In genomic region chr14:103121846-103122577, GRCh38 we compare ENCODE assay signal across 10 cellular contexts. TPM values are rescaled to one million over a fixed set of nuclear protein-coding genes. Genes with fewer than 3 reads are reported as not detected.
DNase-seq lines count a peak whose midpoint lies in the region; ATAC-seq and TF ChIP-seq lines count a peak whose summit lies in the region.
"Had no signal": no experiment of that assay in that cellular context is flagged by ENCODE, and none has a peak within 500 bp of the region (broad histone marks: within the 10 kb centered on the region; RNA-seq: fewer than 3 reads in every experiment).

No MANE protein-coding gene starts in this region.

- peak overlapping the region; percentile 24 for H3K4me3 Mint-ChIP-seq in activated naive CD4-positive, alpha-beta T cell treated with anti-CD3 and anti-CD28 coated beads for 36 hours
- H3K4me3 Mint-ChIP-seq in effector memory CD8-positive, alpha-beta T cell, result peak overlapping the region in 1 of 2 donors; percentile 35

- peak overlapping the region; percentile 73 for H3K9ac ChIP-seq in mesenchymal stem cell (ENCODE audit: low read length)

- H3K14ac ChIP-seq in mesenchymal stem cell (ENCODE audit: low read length in 2 of 2), result no peak overlapping the region

- no peak overlapping the region for H2AFZ ChIP-seq in mesenchymal stem cell (ENCODE audit: low read depth, low read length)

- peak overlapping the region; percentile 42 to 56 for H2BK12ac ChIP-seq in mesenchymal stem cell (ENCODE audit: low read length in 2 of 2)

- no peak overlapping the region for H2BK5ac ChIP-seq in mesenchymal stem cell (ENCODE audit: low read depth, low read length, poor library complexity, severe bottlenecking)

- peak overlapping the region; percentile 98 for H2BK120ac ChIP-seq in mesenchymal stem cell (ENCODE audit: low read depth, low read length)

- H2AK5ac ChIP-seq in mesenchymal stem cell (ENCODE audit: low read length, severe bottlenecking), result no peak overlapping the region

- peaks cover 5% of the 10 kb centered on the region for H3K79me1 ChIP-seq in mesenchymal stem cell (replicated peaks; ENCODE audit: low read length, poor library complexity, severe bottlenecking)

- CTCF ChIA-PET in activated naive CD4-positive, alpha-beta T cell treated with anti-CD3 and anti-CD28 coated beads for 36 hours (lab: Charles Lee), result interaction anchor here (2.2 kb wide), 1 partner anchor 17 kb away, joined by 7 read pairs; no protein-coding TSS in a partner anchor

- TF ChIP-seq CTCF in dorsolateral prefrontal cortex (IDR thresholded peaks at IDR 0.05 in 54 of 56, conservative IDR thresholded peaks at IDR 0.05 in 2 of 56; ENCODE audit: low read depth in 1 of 56, partially characterized antibody in 56 of 56) (no peak), uterus (IDR thresholded peaks at IDR 0.05) (no peak)

- peak overlapping the region; percentile 47 for H3K4me2 ChIP-seq in mesenchymal stem cell (ENCODE audit: low read length, poor library complexity, severe bottlenecking)

- H3K4me1 ChIP-seq in mesenchymal stem cell (ENCODE audit: control insufficient read depth, insufficient read depth, low read depth, low read length) (peaks cover 64% of the 10 kb centered on the region), uterus (peaks cover 0 to 32% of the 10 kb centered on the region in 2 donors)

- no peak overlapping the region for H2BK15ac ChIP-seq in mesenchymal stem cell (ENCODE audit: low read depth, poor library complexity, severe bottlenecking)

- H3K9me3 ChIP-seq in mesenchymal stem cell (ENCODE audit: control insufficient read depth, low read length) (no peaks in the 10 kb centered on the region), uterus (no peaks in the 10 kb centered on the region)

- ATAC-seq in activated naive CD4-positive, alpha-beta T cell treated with anti-CD3 and anti-CD28 coated beads, Interleukin-2, amount 50 U/mL, for 72 hours, result no peak
- no peak for ATAC-seq in effector memory CD8-positive, alpha-beta T cell (replicated peaks)

- peak overlapping the region; percentile 97 to 99 for H3K4ac ChIP-seq in mesenchymal stem cell (ENCODE audit: low read depth in 1 of 2, low read length in 2 of 2)

- H3K9me3 Mint-ChIP-seq in activated naive CD4-positive, alpha-beta T cell treated with anti-CD3 and anti-CD28 coated beads for 36 hours, result no peaks in the 10 kb centered on the region
- no peaks in the 10 kb centered on the region for H3K9me3 Mint-ChIP-seq in activated naive CD4-positive, alpha-beta T cell treated with anti-CD3 and anti-CD28 coated beads, Interleukin-2, amount 50 U/mL, for 72 hours
- H3K9me3 Mint-ChIP-seq in effector memory CD8-positive, alpha-beta T cell, result no peaks in the 10 kb centered on the region
- H3K9me3 Mint-ChIP-seq: CD4-positive, CD25-positive, alpha-beta regulatory T cell had no signal

- WGBS in mesenchymal stem cell, result 2% methylated on average over 15 of the region's 23 CpGs

- DNase-seq in activated naive CD4-positive, alpha-beta T cell treated with anti-CD3 and anti-CD28 coated beads for 36 hours, result no peak
- DNase-seq in activated naive CD4-positive, alpha-beta T cell treated with anti-CD3 and anti-CD28 coated beads, Interleukin-2, amount 50 U/mL, for 72 hours (ENCODE audit: low spot score in 2 of 2), result no peak
- peak; percentile 91 for DNase-seq in NCI-H82 (lab: John Stamatoyannopoulos, UW)
- DNase-seq in dorsolateral prefrontal cortex, result no peak
- DNase-seq in mesenchymal stem cell, result peak; percentile 82
- DNase-seq in uterus, result peak; percentile 94
- no peak for DNase-seq in effector memory CD8-positive, alpha-beta T cell
- DNase-seq in effector CD4-positive, alpha-beta T cell, result no peak
- DNase-seq: CD4-positive, CD25-positive, alpha-beta regulatory T cell had no signal

- no peak overlapping the region for H3K27ac Mint-ChIP-seq in activated naive CD4-positive, alpha-beta T cell treated with anti-CD3 and anti-CD28 coated beads for 36 hours
- H3K27ac Mint-ChIP-seq in activated naive CD4-positive, alpha-beta T cell treated with anti-CD3 and anti-CD28 coated beads, Interleukin-2, amount 50 U/mL, for 72 hours, result no peak overlapping the region
- H3K27ac Mint-ChIP-seq in effector memory CD8-positive, alpha-beta T cell, result no peak overlapping the region
- H3K27ac Mint-ChIP-seq: CD4-positive, CD25-positive, alpha-beta regulatory T cell had no signal

- peaks cover 4% of the 10 kb centered on the region for H3K4me1 Mint-ChIP-seq in activated naive CD4-positive, alpha-beta T cell treated with anti-CD3 and anti-CD28 coated beads for 36 hours (ENCODE audit: low read depth)
- H3K4me1 Mint-ChIP-seq in effector memory CD8-positive, alpha-beta T cell (ENCODE audit: low read depth in 2 of 2), result peaks cover 0 to 5% of the 10 kb centered on the region in 2 donors

- H3K27me3 ChIP-seq in dorsolateral prefrontal cortex, result peaks cover 0 to 22% (median 0%) of the 10 kb centered on the region in 45 donors
- no peaks in the 10 kb centered on the region for H3K27me3 ChIP-seq in mesenchymal stem cell (ENCODE audit: control insufficient read depth in 1 of 2, insufficient read depth in 1 of 2, low read length in 2 of 2)
- H3K27me3 ChIP-seq in uterus, result no peaks in the 10 kb centered on the region

- H3K4me3 ChIP-seq in dorsolateral prefrontal cortex, result peak overlapping the region in 19 of 59 donors; percentile 7 to 69 (median 62)
- peak overlapping the region in 1 of 2 experiments; percentile 91 for H3K4me3 ChIP-seq in mesenchymal stem cell (ENCODE audit: insufficient read depth in 1 of 2, low read depth in 1 of 2, low read length in 2 of 2)
- peak overlapping the region in 1 of 2 donors; percentile 55 for H3K4me3 ChIP-seq in uterus

- TF ChIP-seq POLR2A in uterus (IDR thresholded peaks at IDR 0.05), result no peak

- no peaks in the 10 kb centered on the region for H3K36me3 Mint-ChIP-seq in activated naive CD4-positive, alpha-beta T cell treated with anti-CD3 and anti-CD28 coated beads for 36 hours (ENCODE audit: low read depth)
- H3K36me3 Mint-ChIP-seq in activated naive CD4-positive, alpha-beta T cell treated with anti-CD3 and anti-CD28 coated beads, Interleukin-2, amount 50 U/mL, for 72 hours, result no peaks in the 10 kb centered on the region
- peaks cover 6% of the 10 kb centered on the region for H3K36me3 Mint-ChIP-seq in effector memory CD8-positive, alpha-beta T cell (ENCODE audit: insufficient read depth)
- H3K36me3 Mint-ChIP-seq: CD4-positive, CD25-positive, alpha-beta regulatory T cell had no signal

- H3K27ac ChIP-seq in dorsolateral prefrontal cortex, result peak overlapping the region in 32 of 59 donors; percentile 9 to 83 (median 58)
- H3K27ac ChIP-seq in mesenchymal stem cell (ENCODE audit: low read length, poor library complexity, severe bottlenecking), result peak overlapping the region; percentile 70
- H3K27ac ChIP-seq in uterus, result peak overlapping the region; percentile 90 to 92

- peak overlapping the region; percentile 97 for H4K91ac ChIP-seq in mesenchymal stem cell (ENCODE audit: low read length)

- H3K27me3 Mint-ChIP-seq in activated naive CD4-positive, alpha-beta T cell treated with anti-CD3 and anti-CD28 coated beads for 36 hours (ENCODE audit: low read depth), result peaks cover 23% of the 10 kb centered on the region
- peaks cover 24 to 50% of the 10 kb centered on the region in 2 donors for H3K27me3 Mint-ChIP-seq in effector memory CD8-positive, alpha-beta T cell

- peaks cover 3 to 11% of the 10 kb centered on the region in 2 experiments for H3K36me3 ChIP-seq in mesenchymal stem cell (ENCODE audit: control insufficient read depth in 1 of 2, insufficient read depth in 2 of 2, low read depth in 1 of 2, low read length in 2 of 2)
- no peaks in the 10 kb centered on the region for H3K36me3 ChIP-seq in uterus

- intact Hi-C loops in activated naive CD4-positive, alpha-beta T cell treated with anti-CD3 and anti-CD28 coated beads for 36 hours (cut with micrococcal nuclease), result no loop called here
- intact Hi-C loops in dorsolateral prefrontal cortex (cut with DNase I) (no loop called here), uterus (cut with DNase I; ENCODE audit: low total_unique reads) (no loop called here)

- peak overlapping the region; percentile 99 for H4K8ac ChIP-seq in mesenchymal stem cell (ENCODE audit: low read length)

- H3K23ac ChIP-seq in mesenchymal stem cell (ENCODE audit: low read length in 2 of 2), result no peak overlapping the region

- peak overlapping the region; percentile 96 to 98 for H3K18ac ChIP-seq in mesenchymal stem cell (ENCODE audit: low read depth in 1 of 2, low read length in 2 of 2)

RNA-seq across cellular contexts. Expression of gene TNFAIP2, which starts 1.2 kb away (rescaled TPM):
- total RNA-seq in activated naive CD4-positive, alpha-beta T cell treated with anti-CD3 and anti-CD28 coated beads for 36 hours, result under 1 TPM; 0.12 to 0.60 TPM
- total RNA-seq in activated naive CD4-positive, alpha-beta T cell treated with anti-CD3 and anti-CD28 coated beads, Interleukin-2, amount 50 U/mL, for 72 hours, result 1 to 10 TPM in 1 of 2 donors, under 1 TPM in 1; 0.80 to 2.1 TPM
- total RNA-seq in dorsolateral prefrontal cortex (10 to 100 TPM; 12.6 to 56.2 (median 22.2) TPM), uterus (10 to 100 TPM; 29.4 to 81.4 (median 60.6) TPM)
- 29.2 TPM for polyA plus RNA-seq in mesenchymal stem cell (2013, experiment 1 of 2)
- polyA plus RNA-seq in mesenchymal stem cell (2013, experiment 2 of 2), result 27.7 TPM
- polyA plus RNA-seq: CD4-positive, CD25-positive, alpha-beta regulatory T cell had no signal

RNA-seq across cellular contexts. Expression of gene EXOC3L4, which starts 27.5 kb away (rescaled TPM):
- not detected for total RNA-seq in activated naive CD4-positive, alpha-beta T cell treated with anti-CD3 and anti-CD28 coated beads for 36 hours
- not detected for total RNA-seq in activated naive CD4-positive, alpha-beta T cell treated with anti-CD3 and anti-CD28 coated beads, Interleukin-2, amount 50 U/mL, for 72 hours
- total RNA-seq in dorsolateral prefrontal cortex (under 1 TPM in 3 of 120 experiments, not detected in 117; 0.45 to 0.88 (median 0.49) TPM), uterus (1 to 10 TPM in 1 of 4 donors, under 1 TPM in 2, not detected in 1; under 0.01 to 5.6 (median 0.41) TPM)
- not detected for polyA plus RNA-seq in mesenchymal stem cell (2013, experiment 1 of 2)
- 0.05 TPM for polyA plus RNA-seq in mesenchymal stem cell (2013, experiment 2 of 2)
- total RNA-seq: activated CD8-positive, alpha-beta memory T cell treated with anti-CD3 and anti-CD28 coated beads for 36 hours; CD4-positive, CD25-positive, alpha-beta regulatory T cell had no signal
- polyA plus RNA-seq: CD4-positive, CD25-positive, alpha-beta regulatory T cell had no signal

RNA-seq across cellular contexts. Expression of gene LBHD2, which starts 38.0 kb away (rescaled TPM):
- not detected for total RNA-seq in activated naive CD4-positive, alpha-beta T cell treated with anti-CD3 and anti-CD28 coated beads for 36 hours
- total RNA-seq in activated naive CD4-positive, alpha-beta T cell treated with anti-CD3 and anti-CD28 coated beads, Interleukin-2, amount 50 U/mL, for 72 hours, result not detected
- total RNA-seq in dorsolateral prefrontal cortex (1 to 10 TPM in 57 of 120 experiments, under 1 TPM in 20, not detected in 43; 0.58 to 5.7 (median 1.5) TPM), uterus (not detected)
- not detected for polyA plus RNA-seq in mesenchymal stem cell (2013, experiment 1 of 2)
- polyA plus RNA-seq in mesenchymal stem cell (2013, experiment 2 of 2), result not detected
- total RNA-seq: activated CD8-positive, alpha-beta memory T cell treated with anti-CD3 and anti-CD28 coated beads for 36 hours; CD4-positive, CD25-positive, alpha-beta regulatory T cell had no signal
- polyA plus RNA-seq: CD4-positive, CD25-positive, alpha-beta regulatory T cell had no signal

Comparison
In these comparisons a context has a peak if more than half of its experiments do, and no peak if none do; other contexts are left out.
1. DNase-seq: peak in NCI-H82 (single experiment), mesenchymal stem cell (single experiment) and uterus (2 of 2); none in activated naive CD4-positive, alpha-beta T cell treated with anti-CD3 and anti-CD28 coated beads for 36 hours (single experiment), activated naive CD4-positive, alpha-beta T cell treated with anti-CD3 and anti-CD28 coated beads, Interleukin-2, amount 50 U/mL, for 72 hours (0 of 2), dorsolateral prefrontal cortex (0 of 10), effector memory CD8-positive, alpha-beta T cell (0 of 3) and effector CD4-positive, alpha-beta T cell (single experiment).
2. RNA of gene TNFAIP2, which starts 1.2 kb away (total RNA-seq): 29.4 to 81.4 TPM in uterus and 12.6 to 56.2 TPM in dorsolateral prefrontal cortex; 0.80 to 2.1 TPM in activated naive CD4-positive, alpha-beta T cell treated with anti-CD3 and anti-CD28 coated beads, Interleukin-2, amount 50 U/mL, for 72 hours and 0.12 to 0.60 TPM in activated naive CD4-positive, alpha-beta T cell treated with anti-CD3 and anti-CD28 coated beads for 36 hours; every median in the first group is over 4 times any median in the second.
3. Peak in every context shown above with its lines, with median percentiles within 50 percentile points of each other: H3K27ac ChIP-seq.